ENCODE assay signal across 10 cellular contexts in the genomic region with DNA sequence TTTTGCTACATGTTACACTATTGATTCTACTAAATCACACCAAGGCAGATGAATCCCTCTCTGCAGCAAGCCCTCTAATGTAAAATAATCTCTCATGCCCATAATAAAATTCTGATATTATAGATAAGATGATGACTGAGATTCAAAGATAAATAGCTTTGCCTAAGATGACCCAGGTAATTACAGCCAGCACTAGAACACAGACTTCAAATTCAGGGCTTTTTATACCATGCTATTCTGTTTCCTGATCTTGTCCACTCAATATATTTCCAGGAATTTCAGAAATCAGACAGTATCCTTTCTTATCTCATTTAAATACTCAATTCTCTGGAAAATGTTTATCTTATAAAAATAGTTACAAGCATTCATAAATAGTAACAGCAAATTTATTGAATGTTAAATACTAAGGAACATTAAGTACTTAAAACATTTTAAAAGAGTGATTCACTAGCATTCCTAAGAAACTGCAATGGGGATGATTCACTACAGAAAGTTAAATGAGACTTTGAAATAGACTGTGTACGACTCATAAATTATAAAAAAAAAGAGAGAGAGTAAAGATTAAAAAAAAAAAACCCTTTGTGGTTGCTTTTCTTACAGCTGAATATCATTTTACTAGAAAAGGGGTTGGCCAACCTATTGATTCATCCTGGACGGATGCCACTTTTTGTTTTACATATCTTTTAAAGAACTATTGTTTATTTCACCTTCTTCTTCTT. TPM values are rescaled to one million over a fixed set of nuclear protein-coding genes. Genes with fewer than 3 reads are reported as not detected.
DNase-seq lines count a peak whose midpoint lies in the region; FAIRE-seq and TF ChIP-seq lines count a peak whose summit lies in the region.
"Had no signal": no experiment of that assay in that cellular context is flagged by ENCODE, and none has a peak within 500 bp of the region (broad histone marks: within the 10 kb centered on the region; RNA-seq: fewer than 3 reads in every experiment).

No MANE protein-coding gene starts in this region.

- H3K36me3 Mint-ChIP-seq in activated naive CD8-positive, alpha-beta T cell = no peaks in the 10 kb centered on the region

- H3K27me3 ChIP-seq in hepatocyte (no peaks in the 10 kb centered on the region), small intestine (ENCODE audit: control insufficient read depth in 2 of 2, insufficient read depth in 2 of 2, low read length in 2 of 2) (no peaks in the 10 kb centered on the region)

- DNase-seq in H4 (ENCODE audit: low spot score) = peak; percentile 38
- DNase-seq in hepatocyte (ENCODE audit: low spot score) = peak; percentile 11
- no peak for DNase-seq in NCI-H1930 (lab: John Stamatoyannopoulos, UW)
- no peak for DNase-seq in NCI-H1417 (lab: John Stamatoyannopoulos, UW)
- DNase-seq in NOMO-1 (lab: John Stamatoyannopoulos, UW; ENCODE audit: unreplicated experiment in 2 of 2) = no peak
- DNase-seq in small intestine = no peak
- DNase-seq: Kasumi-1 had no signal

- H3K9me2 ChIP-seq in hepatocyte (replicated peaks; ENCODE audit: insufficient read depth) = no peaks in the 10 kb centered on the region

- H2AFZ ChIP-seq in hepatocyte = no peak overlapping the region

- H3K4me3 Mint-ChIP-seq in activated naive CD8-positive, alpha-beta T cell = peak overlapping the region; percentile 24

- H3K79me2 ChIP-seq in hepatocyte = no peaks in the 10 kb centered on the region

- H3K4me3 ChIP-seq in hepatocyte (no peak overlapping the region), small intestine (ENCODE audit: low read depth in 1 of 2, low read length in 2 of 2) (no peak overlapping the region)

- no peak overlapping the region for H3K4me2 ChIP-seq in hepatocyte

- H3K9me3 Mint-ChIP-seq in activated naive CD8-positive, alpha-beta T cell (ENCODE audit: low read depth) = no peaks in the 10 kb centered on the region

- H3K36me3 ChIP-seq in hepatocyte (replicated peaks; ENCODE audit: insufficient read depth, low read depth) (no peaks in the 10 kb centered on the region), small intestine (ENCODE audit: control insufficient read depth in 2 of 2, insufficient read depth in 2 of 2, low read length in 2 of 2) (no peaks in the 10 kb centered on the region)

- H3K4me1 Mint-ChIP-seq in activated naive CD8-positive, alpha-beta T cell (ENCODE audit: low read depth) = peaks cover 53% of the 10 kb centered on the region

- TF ChIP-seq CTCF in 22Rv1 (IDR thresholded peaks at IDR 0.05) (no peak), hepatocyte (IDR thresholded peaks at IDR 0.05; ENCODE audit: poor library complexity) (no peak)

- peaks cover 12% of the 10 kb centered on the region for H3K4me1 ChIP-seq in hepatocyte (ENCODE audit: insufficient read depth)
- no peaks in the 10 kb centered on the region for H3K4me1 ChIP-seq in small intestine (ENCODE audit: control insufficient read depth in 2 of 2, insufficient read depth in 1 of 2, low read depth in 1 of 2, low read length in 1 of 2)

- 0 out of 2 replicates have a peak overlapping the region, but pooled peaks have one; percentile 8 for H3K27ac ChIP-seq in 22Rv1
- H3K27ac ChIP-seq in hepatocyte = peak overlapping the region; percentile 16
- no peak overlapping the region for H3K27ac ChIP-seq in small intestine (ENCODE audit: low read depth in 1 of 2, low read length in 1 of 2)

- H4K20me1 ChIP-seq in hepatocyte (ENCODE audit: insufficient read depth, poor library complexity, severe bottlenecking) = no peaks in the 10 kb centered on the region

- H3K9me3 ChIP-seq in hepatocyte (ENCODE audit: low read depth) (no peaks in the 10 kb centered on the region), small intestine (ENCODE audit: control insufficient read depth, low read depth) (no peaks in the 10 kb centered on the region)

- H3K27ac Mint-ChIP-seq in activated naive CD8-positive, alpha-beta T cell = peak overlapping the region; percentile 88

- WGBS in hepatocyte (ENCODE audit: low lambda C conversion rate, missing lambda C conversion rate) = 36% methylated on average over 2 of the region's 2 CpGs
- 23 to 41% (median 32%) methylated on average over 2 of the region's 2 CpGs for WGBS in small intestine, 3 donors

- FAIRE-seq in small intestine (lab: Jason Lieb, UNC) = no peak

- no peaks in the 10 kb centered on the region for H3K27me3 Mint-ChIP-seq in activated naive CD8-positive, alpha-beta T cell

RNA-seq across cellular contexts. Expression of a gene that starts 45.8 kb away (rescaled TPM):
- total RNA-seq in H4 (2014; rRNA removed; shearing (Covaris generic)) = not detected in 2 replicates
- total RNA-seq in hepatocyte = not detected in 2 replicates
- polyA plus RNA-seq in hepatocyte (not detected in 2 replicates), small intestine (not detected)
- total RNA-seq: cerebellum had no signal

Comparison
In these comparisons a context has a peak if more than half of its experiments do, and no peak if none do; other contexts are left out.
1. H3K27ac ChIP-seq: peak in 22Rv1 (single experiment) and hepatocyte (single experiment); none in small intestine (0 of 2).
2. DNase-seq: peak in H4 (single experiment) and hepatocyte (single experiment); none in NCI-H1930 (0 of 2), NCI-H1417 (0 of 3), NOMO-1 (0 of 2) and small intestine (single experiment).